In genomic region chr3:186108106-186108940, GRCh38 we compare ENCODE assay signal across 8 cellular contexts. TPM values are rescaled to one million over a fixed set of nuclear protein-coding genes. Genes with fewer than 3 reads are reported as not detected.
A peak's percentile ranks its signal among the peaks of the same experiment; 100 is the strongest.
DNase-seq lines count a peak whose midpoint lies in the region; ATAC-seq and TF ChIP-seq lines count a peak whose summit lies in the region.

No MANE protein-coding gene starts in this region.

- no peaks in the 10 kb centered on the region for H3K36me3 ChIP-seq in gastroesophageal sphincter
- no peaks in the 10 kb centered on the region for H3K36me3 ChIP-seq in neutrophil

- TF ChIP-seq POLR2A in gastroesophageal sphincter (IDR thresholded peaks at IDR 0.05), result no peak

- no peaks in the 10 kb centered on the region for H3K36me3 Mint-ChIP-seq in activated CD4-positive, alpha-beta T cell treated with anti-CD3 and anti-CD28 coated beads for 36 hours (ENCODE audit: low read depth)
- H3K36me3 Mint-ChIP-seq in activated T-helper 2 cell treated with anti-CD3 and anti-CD28 coated beads, Interferon-gamma antibody, Interleukin-2, Interleukin-4, amounts not matched to agents 10 μg/mL and 5 μg/mL and 100 μg/mL, durations not matched to agents 14 hours and 24 hours and 36 hours (ENCODE audit: low read depth), result no peaks in the 10 kb centered on the region

- TF ChIP-seq CTCF in gastroesophageal sphincter (IDR thresholded peaks at IDR 0.05), result no peak
- no peak for TF ChIP-seq CTCF in neutrophil (IDR thresholded peaks at IDR 0.05)

- H3K27me3 Mint-ChIP-seq in activated CD4-positive, alpha-beta T cell treated with anti-CD3 and anti-CD28 coated beads for 36 hours, result peaks cover 65% of the 10 kb centered on the region
- peaks cover 81% of the 10 kb centered on the region for H3K27me3 Mint-ChIP-seq in activated T-helper 2 cell treated with anti-CD3 and anti-CD28 coated beads, Interferon-gamma antibody, Interleukin-2, Interleukin-4, amounts not matched to agents 10 μg/mL and 5 μg/mL and 100 μg/mL, durations not matched to agents 14 hours and 24 hours and 36 hours (ENCODE audit: low read depth)

- H3K4me3 ChIP-seq in gastroesophageal sphincter (peak overlapping the region; percentile 52 to 77), neutrophil (ENCODE audit: low read depth in 1 of 2, low read length in 1 of 2) (peak overlapping the region; percentile 60 to 94)

- WGBS in gastroesophageal sphincter (ENCODE audit: low coverage in 1 of 2), 2 donors, result 0 to 2% methylated on average over 7 to 19 of the region's 69 CpGs

- H3K4me1 ChIP-seq in gastroesophageal sphincter, result peaks cover 3 to 40% (median 4%) of the 10 kb centered on the region in 3 donors
- peaks cover 29 to 35% of the 10 kb centered on the region in 2 experiments for H3K4me1 ChIP-seq in neutrophil (ENCODE audit: control insufficient read depth in 1 of 2, insufficient read depth in 1 of 2, low read depth in 1 of 2, low read length in 1 of 2)

- no peak for ATAC-seq in activated CD4-positive, alpha-beta T cell treated with anti-CD3 and anti-CD28 coated beads for 36 hours
- no peak for ATAC-seq in gastroesophageal sphincter

- peaks cover 5% of the 10 kb centered on the region for H3K27me3 ChIP-seq in gastroesophageal sphincter
- H3K27me3 ChIP-seq in neutrophil, result peaks cover 97% of the 10 kb centered on the region

- peak; percentile 55 for DNase-seq in activated CD4-positive, alpha-beta T cell treated with anti-CD3 and anti-CD28 coated beads for 36 hours
- DNase-seq in activated CD4-positive, alpha-beta T cell treated with anti-CD3 and anti-CD28 coated beads for 1 hour, result no peak
- DNase-seq in NCI-H2171 (lab: John Stamatoyannopoulos, UW) (peak; percentile 18), KG1 (lab: John Stamatoyannopoulos, UW) (no peak), NCI-H524 treated with DMSO at 0.1 percent for 48 hours (lab: John Stamatoyannopoulos, UW) (no peak)
- peak; percentile 10 for DNase-seq in activated T-helper 2 cell treated with anti-CD3 and anti-CD28 coated beads, Interferon-gamma antibody, Interleukin-2, Interleukin-4, amounts not matched to agents 10 μg/mL and 5 μg/mL and 100 μg/mL, durations not matched to agents 14 hours and 24 hours and 36 hours (ENCODE audit: low spot score)

- H3K27ac Mint-ChIP-seq in activated CD4-positive, alpha-beta T cell treated with anti-CD3 and anti-CD28 coated beads for 36 hours, result no peak overlapping the region
- no peak overlapping the region for H3K27ac Mint-ChIP-seq in activated T-helper 2 cell treated with anti-CD3 and anti-CD28 coated beads, Interferon-gamma antibody, Interleukin-2, Interleukin-4, amounts not matched to agents 10 μg/mL and 5 μg/mL and 100 μg/mL, durations not matched to agents 14 hours and 24 hours and 36 hours

- H3K4me3 Mint-ChIP-seq in activated CD4-positive, alpha-beta T cell treated with anti-CD3 and anti-CD28 coated beads for 36 hours, result peak overlapping the region; percentile 73
- H3K4me3 Mint-ChIP-seq in activated T-helper 2 cell treated with anti-CD3 and anti-CD28 coated beads, Interferon-gamma antibody, Interleukin-2, Interleukin-4, amounts not matched to agents 10 μg/mL and 5 μg/mL and 100 μg/mL, durations not matched to agents 14 hours and 24 hours and 36 hours (ENCODE audit: low read depth), result peak overlapping the region; percentile 80

- H3K4me1 Mint-ChIP-seq in activated CD4-positive, alpha-beta T cell treated with anti-CD3 and anti-CD28 coated beads for 36 hours, result peaks cover 37% of the 10 kb centered on the region
- peaks cover 26% of the 10 kb centered on the region for H3K4me1 Mint-ChIP-seq in activated T-helper 2 cell treated with anti-CD3 and anti-CD28 coated beads, Interferon-gamma antibody, Interleukin-2, Interleukin-4, amounts not matched to agents 10 μg/mL and 5 μg/mL and 100 μg/mL, durations not matched to agents 14 hours and 24 hours and 36 hours (ENCODE audit: low read depth)

- CTCF ChIA-PET in activated CD4-positive, alpha-beta T cell treated with anti-CD3 and anti-CD28 coated beads for 36 hours (lab: Charles Lee), result interaction anchor here (0.6 to 2.2 kb wide), 2 partner anchors 165 to 501 kb away, joined by 3 to 8 read pairs; no protein-coding TSS in a partner anchor

- no peak for TF ChIP-seq EP300 in gastroesophageal sphincter (IDR thresholded peaks at IDR 0.05)

- H3K27ac ChIP-seq in gastroesophageal sphincter (peak overlapping the region; percentile 26 to 88 (median 85)), neutrophil (peak overlapping the region; percentile 73)

- no peaks in the 10 kb centered on the region for H3K9me3 ChIP-seq in gastroesophageal sphincter
- no peaks in the 10 kb centered on the region for H3K9me3 ChIP-seq in neutrophil

- intact Hi-C loops in activated CD4-positive, alpha-beta T cell treated with anti-CD3 and anti-CD28 coated beads for 36 hours (cut with DNase I, micrococcal nuclease), result loop anchor here (2.0 to 10.0 kb wide), 11 partner anchors 129 to 774 kb away; partner anchors contain the start of genes TBCCD1 (in 2 of the 2), EIF4A2 (in 1 of the 2), IGF2BP2 (in 1 of the 2) and RFC4 (in 1 of the 2)
- intact Hi-C loops in activated T-helper 2 cell treated with anti-CD3 and anti-CD28 coated beads, Interferon-gamma antibody, Interleukin-2, Interleukin-4, amounts not matched to agents 10 μg/mL and 5 μg/mL and 100 μg/mL, durations not matched to agents 14 hours and 24 hours and 36 hours (cut with micrococcal nuclease), result loop anchor here (2.0 to 5.0 kb wide), 5 partner anchors 126 to 434 kb away; partner anchors contain the start of gene CRYGS

- POLR2A ChIA-PET in activated CD4-positive, alpha-beta T cell treated with anti-CD3 and anti-CD28 coated beads for 36 hours (lab: Charles Lee), result interaction anchor here (0.5 to 1.0 kb wide), 3 partner anchors 41 to 462 kb away, joined by 3 to 6 read pairs (median 4); partner anchors contain the start of gene DNAJB11

- no peaks in the 10 kb centered on the region for H3K9me3 Mint-ChIP-seq in activated CD4-positive, alpha-beta T cell treated with anti-CD3 and anti-CD28 coated beads for 36 hours (ENCODE audit: low read depth)
- no peaks in the 10 kb centered on the region for H3K9me3 Mint-ChIP-seq in activated T-helper 2 cell treated with anti-CD3 and anti-CD28 coated beads, Interferon-gamma antibody, Interleukin-2, Interleukin-4, amounts not matched to agents 10 μg/mL and 5 μg/mL and 100 μg/mL, durations not matched to agents 14 hours and 24 hours and 36 hours

RNA-seq across cellular contexts. Expression of gene ETV5, which starts 0.6 kb away (rescaled TPM):
- total RNA-seq in activated CD4-positive, alpha-beta T cell treated with anti-CD3 and anti-CD28 coated beads for 36 hours, result 1 to 10 TPM in 1 of 2 experiments, under 1 TPM in 1; 0.83 to 1.4 TPM
- total RNA-seq in activated T-helper 2 cell treated with anti-CD3 and anti-CD28 coated beads, Interferon-gamma antibody, Interleukin-2, Interleukin-4, amounts not matched to agents 10 μg/mL and 5 μg/mL and 100 μg/mL, durations not matched to agents 14 hours and 24 hours and 36 hours, result 0.85 and 1.3 TPM in 2 replicates
- total RNA-seq in gastroesophageal sphincter, result 10 to 100 TPM in 2 of 4 donors, 1 to 10 TPM in 2; 5.9 to 15.5 (median 9.7) TPM

Comparison
In these comparisons a context has a peak if more than half of its experiments do, and no peak if none do; other contexts are left out.
1. DNase-seq: peak in activated CD4-positive, alpha-beta T cell treated with anti-CD3 and anti-CD28 coated beads for 36 hours (single experiment), NCI-H2171 (single experiment) and activated T-helper 2 cell treated with anti-CD3 and anti-CD28 coated beads, Interferon-gamma antibody, Interleukin-2, Interleukin-4, amounts not matched to agents 10 μg/mL and 5 μg/mL and 100 μg/mL, durations not matched to agents 14 hours and 24 hours and 36 hours (single experiment); none in activated CD4-positive, alpha-beta T cell treated with anti-CD3 and anti-CD28 coated beads for 1 hour (single experiment), KG1 (single experiment) and NCI-H524 treated with DMSO at 0.1 percent for 48 hours (single experiment).